ENCODE assay signal across 18 cellular contexts in genomic region chr2:212721026-212721451, GRCh38.
DNase-seq lines count a peak whose midpoint lies in the region; ATAC-seq, FAIRE-seq and TF ChIP-seq lines count a peak whose summit lies in the region.
"Had no signal": no experiment of that assay in that cellular context is flagged by ENCODE, and none has a peak within 500 bp of the region (broad histone marks: within the 10 kb centered on the region; RNA-seq: fewer than 3 reads in every experiment).

No MANE protein-coding gene starts in this region.

- DNase-seq in Right ventricle myocardium inferior (ENCODE audit: missing footprints): peak; percentile 53
- no peak for DNase-seq in left ventricle myocardium inferior
- DNase-seq in stimulated activated naive CD8-positive, alpha-beta T cell treated with anti-CD3 and anti-CD28 coated beads, Interleukin-15, amount 100 ng/mL, for 72 hours: no peak
- no peak for DNase-seq in stimulated activated naive CD8-positive, alpha-beta T cell treated with anti-CD3 and anti-CD28 coated beads, Interleukin-15, Interleukin-2, amounts not matched to agents 100 U/mL and 50 U/mL, for 24 hours
- DNase-seq in spleen: peak; percentile 71
- no peak for DNase-seq in upper lobe of right lung
- no peak for DNase-seq in retina
- DNase-seq in HTR-8/SVneo (ENCODE audit: insufficient read length, low spot score): no peak
- DNase-seq: 8988T; CD4-positive, alpha-beta memory T cell; DMS79 treated with DMSO at 0.1 percent for 48 hours; GF-D8; GOT3; H7; HFFc6 had no signal

- TF ChIP-seq CTCF in left ventricle myocardium inferior (IDR thresholded peaks at IDR 0.05; ENCODE audit: borderline replicate concordance) (no peak), spleen (IDR thresholded peaks at IDR 0.05 in 8 of 11, conservative IDR thresholded peaks at IDR 0.05 in 3 of 11) (no peak), upper lobe of right lung (IDR thresholded peaks at IDR 0.05) (no peak)

- no peak for TF ChIP-seq POLR2A in spleen (IDR thresholded peaks at IDR 0.05)

- H3K27me3 ChIP-seq in left ventricle myocardium inferior (ENCODE audit: low read depth) (no peaks in the 10 kb centered on the region), spleen (replicated peaks in 1 of 7) (no peaks in the 10 kb centered on the region), upper lobe of right lung (no peaks in the 10 kb centered on the region)
- H3K27me3 ChIP-seq: BLaER1 had no signal

- ATAC-seq in Right ventricle myocardium inferior (no peak), upper lobe of right lung (peak; percentile 38)
- peak; percentile 70 for ATAC-seq in stimulated activated naive CD8-positive, alpha-beta T cell treated with anti-CD3 and anti-CD28 coated beads, Interleukin-15, amount 100 ng/mL, for 72 hours
- no peak for ATAC-seq in stimulated activated naive CD8-positive, alpha-beta T cell treated with anti-CD3 and anti-CD28 coated beads, Interleukin-15, Interleukin-2, amounts not matched to agents 100 U/mL and 50 U/mL, for 24 hours
- ATAC-seq: HCT116 had no signal

- H3K27me3 Mint-ChIP-seq in stimulated activated naive CD8-positive, alpha-beta T cell treated with anti-CD3 and anti-CD28 coated beads, Interleukin-15, amount 100 ng/mL, for 72 hours: no peaks in the 10 kb centered on the region
- H3K27me3 Mint-ChIP-seq: CD4-positive, alpha-beta memory T cell had no signal

- 92 to 100% (median 94%) methylated on average over 22 to 38 of the region's 38 CpGs for WGBS in spleen, 5 donors

- H3K4me3 Mint-ChIP-seq in stimulated activated naive CD8-positive, alpha-beta T cell treated with anti-CD3 and anti-CD28 coated beads, Interleukin-15, amount 100 ng/mL, for 72 hours: no peak overlapping the region
- H3K4me3 Mint-ChIP-seq: CD14-positive monocyte; CD4-positive, alpha-beta memory T cell; HFFc6 had no signal

- peaks cover 11% of the 10 kb centered on the region for H3K9me3 ChIP-seq in left ventricle myocardium inferior (replicated peaks)
- H3K9me3 ChIP-seq in spleen: peaks cover 0 to 15% (median 6%) of the 10 kb centered on the region in 8 donors
- H3K9me3 ChIP-seq in upper lobe of right lung: no peaks in the 10 kb centered on the region

- H3K4me1 Mint-ChIP-seq in stimulated activated naive CD8-positive, alpha-beta T cell treated with anti-CD3 and anti-CD28 coated beads, Interleukin-15, amount 100 ng/mL, for 72 hours: peaks cover 32% of the 10 kb centered on the region
- H3K4me1 Mint-ChIP-seq: CD14-positive monocyte; CD4-positive, alpha-beta memory T cell had no signal

- peaks cover 12 to 19% of the 10 kb centered on the region in 2 donors for H3K9me3 Mint-ChIP-seq in stimulated activated naive CD8-positive, alpha-beta T cell treated with anti-CD3 and anti-CD28 coated beads, Interleukin-15, amount 100 ng/mL, for 72 hours

- H3K27ac Mint-ChIP-seq in stimulated activated naive CD8-positive, alpha-beta T cell treated with anti-CD3 and anti-CD28 coated beads, Interleukin-15, amount 100 ng/mL, for 72 hours: no peak overlapping the region
- H3K27ac Mint-ChIP-seq: CD14-positive monocyte; CD4-positive, alpha-beta memory T cell; HFFc6 had no signal

- H3K4me3 ChIP-seq in left ventricle myocardium inferior: no peak overlapping the region
- no peak overlapping the region for H3K4me3 ChIP-seq in spleen
- no peak overlapping the region for H3K4me3 ChIP-seq in upper lobe of right lung
- H3K4me3 ChIP-seq: BLaER1 had no signal

- intact Hi-C loops in Right ventricle myocardium inferior (cut with DNase I): no loop called here
- intact Hi-C loops in left ventricle myocardium inferior (cut with micrococcal nuclease): no loop called here
- intact Hi-C loops in spleen (cut with DNase I; ENCODE audit: low total_unique reads): no loop called here
- intact Hi-C loops in upper lobe of right lung (cut with DNase I): no loop called here

- H3K36me3 ChIP-seq in left ventricle myocardium inferior (no peaks in the 10 kb centered on the region), spleen (no peaks in the 10 kb centered on the region), upper lobe of right lung (no peaks in the 10 kb centered on the region)
- H3K36me3 ChIP-seq: BLaER1 had no signal

- no peak for FAIRE-seq in HTR-8/SVneo (lab: Jason Lieb, UNC)

- H3K4me1 ChIP-seq in left ventricle myocardium inferior (no peaks in the 10 kb centered on the region), spleen (no peaks in the 10 kb centered on the region), upper lobe of right lung (no peaks in the 10 kb centered on the region)
- H3K4me1 ChIP-seq: BLaER1 had no signal

- no peak overlapping the region for H3K27ac ChIP-seq in left ventricle myocardium inferior (replicated peaks)
- no peak overlapping the region for H3K27ac ChIP-seq in spleen
- no peak overlapping the region for H3K27ac ChIP-seq in upper lobe of right lung
- H3K27ac ChIP-seq: BLaER1 had no signal

Comparison
In these comparisons a context has a peak if more than half of its experiments do, and no peak if none do; other contexts are left out.
1. ATAC-seq: peak in stimulated activated naive CD8-positive, alpha-beta T cell treated with anti-CD3 and anti-CD28 coated beads, Interleukin-15, amount 100 ng/mL, for 72 hours (single experiment) and upper lobe of right lung (single experiment); none in Right ventricle myocardium inferior (single experiment) and stimulated activated naive CD8-positive, alpha-beta T cell treated with anti-CD3 and anti-CD28 coated beads, Interleukin-15, Interleukin-2, amounts not matched to agents 100 U/mL and 50 U/mL, for 24 hours (single experiment).
2. DNase-seq: peak in Right ventricle myocardium inferior (single experiment) and spleen (single experiment); none in left ventricle myocardium inferior (single experiment), stimulated activated naive CD8-positive, alpha-beta T cell treated with anti-CD3 and anti-CD28 coated beads, Interleukin-15, amount 100 ng/mL, for 72 hours (0 of 2), stimulated activated naive CD8-positive, alpha-beta T cell treated with anti-CD3 and anti-CD28 coated beads, Interleukin-15, Interleukin-2, amounts not matched to agents 100 U/mL and 50 U/mL, for 24 hours (single experiment), upper lobe of right lung (single experiment), retina (single experiment) and HTR-8/SVneo (single experiment).